In the genomic region with DNA sequence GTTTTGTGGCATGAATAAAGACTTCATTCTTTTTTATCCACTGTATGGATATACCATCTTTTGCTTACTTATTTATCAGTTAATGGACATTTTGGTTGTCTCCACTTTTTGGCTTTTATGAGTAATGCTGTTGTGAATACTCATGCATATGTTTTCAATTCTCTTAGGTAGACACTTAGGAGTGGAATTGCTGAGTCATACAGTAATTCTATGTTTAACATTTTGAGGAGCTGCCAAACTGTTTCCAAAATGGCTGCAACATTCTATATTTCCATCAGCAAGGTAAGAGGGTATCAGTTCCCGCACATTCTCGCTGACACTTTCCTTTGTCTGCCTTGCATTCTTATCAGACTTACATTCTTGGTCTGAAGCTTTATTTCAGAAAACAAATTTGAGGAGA, we compare ENCODE assay signal across 2 cellular contexts.
TF ChIP-seq lines count a peak whose summit lies in the region.

No MANE protein-coding gene starts in this region.

TF ChIP-seq in GM23338, 12 proteins besides CTCF, POLR2A, EP300 and RAD21:
- TF ChIP-seq JUNB (IDR thresholded peaks at IDR 0.05; ENCODE audit: unreplicated experiment): no peak
- TF ChIP-seq EZH2phosphoT487 (IDR thresholded peaks at IDR 0.05; ENCODE audit: unreplicated experiment): no peak
- TF ChIP-seq ZNF114 (CRISPR knock-in tag; IDR thresholded peaks at IDR 0.05): no peak
- no peak for TF ChIP-seq POLR2AphosphoS5 (IDR thresholded peaks at IDR 0.05; ENCODE audit: low read depth)
- TF ChIP-seq STAT1 (IDR thresholded peaks at IDR 0.05; ENCODE audit: unreplicated experiment): no peak
- TF ChIP-seq, protein P1, sequence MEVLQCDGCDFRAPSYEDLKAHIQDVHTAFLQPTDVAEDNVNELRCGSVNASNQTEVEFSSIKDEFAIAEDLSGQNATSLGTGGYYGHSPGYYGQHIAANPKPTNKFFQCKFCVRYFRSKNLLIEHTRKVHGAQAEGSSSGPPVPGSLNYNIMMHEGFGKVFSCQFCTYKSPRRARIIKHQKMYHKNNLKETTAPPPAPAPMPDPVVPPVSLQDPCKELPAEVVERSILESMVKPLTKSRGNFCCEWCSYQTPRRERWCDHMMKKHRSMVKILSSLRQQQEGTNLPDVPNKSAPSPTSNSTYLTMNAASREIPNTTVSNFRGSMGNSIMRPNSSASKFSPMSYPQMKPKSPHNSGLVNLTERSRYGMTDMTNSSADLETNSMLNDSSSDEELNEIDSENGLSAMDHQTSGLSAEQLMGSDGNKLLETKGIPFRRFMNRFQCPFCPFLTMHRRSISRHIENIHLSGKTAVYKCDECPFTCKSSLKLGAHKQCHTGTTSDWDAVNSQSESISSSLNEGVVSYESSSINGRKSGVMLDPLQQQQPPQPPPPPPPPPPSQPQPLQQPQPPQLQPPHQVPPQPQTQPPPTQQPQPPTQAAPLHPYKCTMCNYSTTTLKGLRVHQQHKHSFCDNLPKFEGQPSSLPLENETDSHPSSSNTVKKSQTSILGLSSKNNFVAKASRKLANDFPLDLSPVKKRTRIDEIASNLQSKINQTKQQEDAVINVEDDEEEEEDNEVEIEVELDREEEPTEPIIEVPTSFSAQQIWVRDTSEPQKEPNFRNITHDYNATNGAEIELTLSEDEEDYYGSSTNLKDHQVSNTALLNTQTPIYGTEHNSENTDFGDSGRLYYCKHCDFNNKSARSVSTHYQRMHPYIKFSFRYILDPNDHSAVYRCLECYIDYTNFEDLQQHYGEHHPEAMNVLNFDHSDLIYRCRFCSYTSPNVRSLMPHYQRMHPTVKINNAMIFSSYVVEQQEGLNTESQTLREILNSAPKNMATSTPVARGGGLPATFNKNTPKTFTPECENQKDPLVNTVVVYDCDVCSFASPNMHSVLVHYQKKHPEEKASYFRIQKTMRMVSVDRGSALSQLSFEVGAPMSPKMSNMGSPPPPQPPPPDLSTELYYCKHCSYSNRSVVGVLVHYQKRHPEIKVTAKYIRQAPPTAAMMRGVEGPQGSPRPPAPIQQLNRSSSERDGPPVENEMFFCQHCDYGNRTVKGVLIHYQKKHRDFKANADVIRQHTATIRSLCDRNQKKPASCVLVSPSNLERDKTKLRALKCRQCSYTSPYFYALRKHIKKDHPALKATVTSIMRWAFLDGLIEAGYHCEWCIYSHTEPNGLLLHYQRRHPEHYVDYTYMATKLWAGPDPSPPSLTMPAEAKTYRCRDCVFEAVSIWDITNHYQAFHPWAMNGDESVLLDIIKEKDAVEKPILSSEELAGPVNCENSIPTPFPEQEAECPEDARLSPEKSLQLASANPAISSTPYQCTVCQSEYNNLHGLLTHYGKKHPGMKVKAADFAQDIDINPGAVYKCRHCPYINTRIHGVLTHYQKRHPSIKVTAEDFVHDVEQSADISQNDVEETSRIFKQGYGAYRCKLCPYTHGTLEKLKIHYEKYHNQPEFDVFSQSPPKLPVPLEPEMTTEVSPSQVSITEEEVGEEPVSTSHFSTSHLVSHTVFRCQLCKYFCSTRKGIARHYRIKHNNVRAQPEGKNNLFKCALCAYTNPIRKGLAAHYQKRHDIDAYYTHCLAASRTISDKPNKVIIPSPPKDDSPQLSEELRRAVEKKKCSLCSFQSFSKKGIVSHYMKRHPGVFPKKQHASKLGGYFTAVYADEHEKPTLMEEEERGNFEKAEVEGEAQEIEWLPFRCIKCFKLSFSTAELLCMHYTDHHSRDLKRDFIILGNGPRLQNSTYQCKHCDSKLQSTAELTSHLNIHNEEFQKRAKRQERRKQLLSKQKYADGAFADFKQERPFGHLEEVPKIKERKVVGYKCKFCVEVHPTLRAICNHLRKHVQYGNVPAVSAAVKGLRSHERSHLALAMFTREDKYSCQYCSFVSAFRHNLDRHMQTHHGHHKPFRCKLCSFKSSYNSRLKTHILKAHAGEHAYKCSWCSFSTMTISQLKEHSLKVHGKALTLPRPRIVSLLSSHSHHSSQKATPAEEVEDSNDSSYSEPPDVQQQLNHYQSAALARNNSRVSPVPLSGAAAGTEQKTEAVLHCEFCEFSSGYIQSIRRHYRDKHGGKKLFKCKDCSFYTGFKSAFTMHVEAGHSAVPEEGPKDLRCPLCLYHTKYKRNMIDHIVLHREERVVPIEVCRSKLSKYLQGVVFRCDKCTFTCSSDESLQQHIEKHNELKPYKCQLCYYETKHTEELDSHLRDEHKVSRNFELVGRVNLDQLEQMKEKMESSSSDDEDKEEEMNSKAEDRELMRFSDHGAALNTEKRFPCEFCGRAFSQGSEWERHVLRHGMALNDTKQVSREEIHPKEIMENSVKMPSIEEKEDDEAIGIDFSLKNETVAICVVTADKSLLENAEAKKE (CRISPR knock-in tag; IDR thresholded peaks at IDR 0.05): no peak

TF ChIP-seq in GM12878, 131 proteins besides CTCF, POLR2A, EP300 and RAD21:
- no peak for TF ChIP-seq GATAD2B (conservative IDR thresholded peaks at IDR 0.05; ENCODE audit: low read depth)
- TF ChIP-seq IKZF2 (IDR thresholded peaks at IDR 0.05): no peak
- TF ChIP-seq ZSCAN29 (IDR thresholded peaks at IDR 0.05): no peak
- TF ChIP-seq TBL1XR1 (IDR thresholded peaks at IDR 0.05; ENCODE audit: low read depth, low read length): no peak
- no peak for TF ChIP-seq STAT1 (conservative IDR thresholded peaks at IDR 0.05)
- TF ChIP-seq ATF7 (IDR thresholded peaks at IDR 0.05; ENCODE audit: low read depth): no peak
- TF ChIP-seq ASH2L (IDR thresholded peaks at IDR 0.05; ENCODE audit: borderline replicate concordance, low read depth): no peak
- TF ChIP-seq, protein P2, sequence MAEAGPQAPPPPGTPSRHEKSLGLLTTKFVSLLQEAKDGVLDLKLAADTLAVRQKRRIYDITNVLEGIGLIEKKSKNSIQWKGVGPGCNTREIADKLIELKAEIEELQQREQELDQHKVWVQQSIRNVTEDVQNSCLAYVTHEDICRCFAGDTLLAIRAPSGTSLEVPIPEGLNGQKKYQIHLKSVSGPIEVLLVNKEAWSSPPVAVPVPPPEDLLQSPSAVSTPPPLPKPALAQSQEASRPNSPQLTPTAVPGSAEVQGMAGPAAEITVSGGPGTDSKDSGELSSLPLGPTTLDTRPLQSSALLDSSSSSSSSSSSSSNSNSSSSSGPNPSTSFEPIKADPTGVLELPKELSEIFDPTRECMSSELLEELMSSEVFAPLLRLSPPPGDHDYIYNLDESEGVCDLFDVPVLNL (IDR thresholded peaks at IDR 0.05; ENCODE audit: low read depth, low read length): no peak
- TF ChIP-seq NFYA (IDR thresholded peaks at IDR 0.05; ENCODE audit: borderline replicate concordance, low read depth, low read length): no peak
- no peak for TF ChIP-seq SUPT20H (IDR thresholded peaks at IDR 0.05; ENCODE audit: borderline replicate concordance, control insufficient read depth, low read depth, low read length)
- no peak for TF ChIP-seq PAX5 (IDR thresholded peaks at IDR 0.05; ENCODE audit: borderline replicate concordance, low read depth, low read length)
- TF ChIP-seq MEF2B (IDR thresholded peaks at IDR 0.05; ENCODE audit: partially characterized antibody, poor library complexity, severe bottlenecking): no peak
